Comparison of ENCODE assay signal across 23 cellular contexts in genomic region chr2:8160959-8161358, GRCh38.
DNase-seq lines count a peak whose midpoint lies in the region; ATAC-seq, FAIRE-seq and TF ChIP-seq lines count a peak whose summit lies in the region.
"Had no signal": no experiment of that assay in that cellular context is flagged by ENCODE, and none has a peak within 500 bp of the region (broad histone marks: within the 10 kb centered on the region; RNA-seq: fewer than 3 reads in every experiment).

No MANE protein-coding gene starts in this region.

- TF ChIP-seq POLR2A in HepG2 (IDR thresholded peaks at IDR 0.05; ENCODE audit: insufficient read depth in 1 of 2, low read depth in 2 of 2, low read length in 2 of 2): no peak
- TF ChIP-seq POLR2A in right lobe of liver (IDR thresholded peaks at IDR 0.05): no peak
- no peak for TF ChIP-seq POLR2A in esophagus muscularis mucosa (IDR thresholded peaks at IDR 0.05; ENCODE audit: low read depth)

- TF ChIP-seq EP300 in HepG2 (IDR thresholded peaks at IDR 0.05; ENCODE audit: low read depth in 2 of 2, low read length in 2 of 2) (no peak), HepG2 (CRISPR knock-in tag; IDR thresholded peaks at IDR 0.05; ENCODE audit: borderline replicate concordance) (no peak), esophagus muscularis mucosa (IDR thresholded peaks at IDR 0.05) (no peak)

- no peaks in the 10 kb centered on the region for H3K23me2 ChIP-seq in H9 (ENCODE audit: insufficient read length, low read depth, low read length, poor library complexity, severe bottlenecking)

- H3K4me3 Mint-ChIP-seq in H9: no peak overlapping the region
- H3K4me3 Mint-ChIP-seq: CD4-positive, CD25-positive, alpha-beta regulatory T cell had no signal

- H3K4me3 ChIP-seq in HepG2 (replicated peaks in 1 of 3; ENCODE audit: insufficient read depth in 1 of 3, low read depth in 2 of 3, low read length in 3 of 3) (no peak overlapping the region), right lobe of liver (no peak overlapping the region), esophagus muscularis mucosa (no peak overlapping the region), rectal smooth muscle tissue (ENCODE audit: low read length) (no peak overlapping the region)
- H3K4me3 ChIP-seq: BLaER1, K562 had no signal

- BruUV-seq in HepG2 (replicated peaks; lab: Mats Ljungman, UMichigan): no TSS peak

- no peak overlapping the region for H4K8ac ChIP-seq in H9 (replicated peaks; ENCODE audit: insufficient read length, low read depth, low read length)

- in situ Hi-C loops in HepG2 (cut with HindIII; ENCODE audit: extremely low pct_ligation_motif_present, low pct_unique_long_range_greater_than_20kb): no loop called here

- H3K14ac ChIP-seq in H9 (ENCODE audit: insufficient read depth, low read length): no peak overlapping the region

- H3K36me3 ChIP-seq in HepG2 (replicated peaks in 1 of 2; ENCODE audit: control insufficient read depth in 1 of 2, insufficient read depth in 2 of 2, low read length in 2 of 2) (no peaks in the 10 kb centered on the region), right lobe of liver (no peaks in the 10 kb centered on the region), esophagus muscularis mucosa (no peaks in the 10 kb centered on the region), rectal smooth muscle tissue (ENCODE audit: control insufficient read depth, insufficient read depth, low read length) (no peaks in the 10 kb centered on the region)
- H3K36me3 ChIP-seq: BLaER1 had no signal

- TF ChIP-seq RAD21 in HepG2 (CRISPR knock-in tag; IDR thresholded peaks at IDR 0.05): no peak

- no peak overlapping the region for H4K91ac ChIP-seq in H9 (ENCODE audit: insufficient read length, low read depth, low read length)

- intact Hi-C loops in HepG2 (cut with micrococcal nuclease; ENCODE audit: unreplicated experiment): no loop called here
- intact Hi-C loops in right lobe of liver (cut with DNase I): no loop called here
- intact Hi-C loops in esophagus muscularis mucosa (cut with DNase I): no loop called here

- H2BK120ac ChIP-seq in H9 (ENCODE audit: low read depth, low read length, poor library complexity, severe bottlenecking): no peak overlapping the region

- H3K9me3 Mint-ChIP-seq in H9: peaks cover 3 to 6% of the 10 kb centered on the region in 2 experiments; a peak in 3 of 5 replicates

- CTCF ChIA-PET in HepG2 (lab: Yijun Ruan, JAX; ENCODE audit: low intra/inter-chr PET ratio, low total read pairs): no interaction called here

- H2BK5ac ChIP-seq in H9 (ENCODE audit: insufficient read length, low read length): no peak overlapping the region

- H3K56ac ChIP-seq in H9 (ENCODE audit: insufficient read length, low read depth, low read length): no peak overlapping the region

- H3K79me1 ChIP-seq in H9 (ENCODE audit: insufficient read depth, low read depth, low read length, poor library complexity, severe bottlenecking): no peaks in the 10 kb centered on the region

- POLR2A ChIA-PET in HepG2 (lab: Yijun Ruan, JAX): no interaction called here

- H3K23ac ChIP-seq in H9 (ENCODE audit: insufficient read length, low read depth, low read length): no peak overlapping the region

- H3K27me3 Mint-ChIP-seq in H9 (ENCODE audit: low read depth): no peaks in the 10 kb centered on the region
- H3K27me3 Mint-ChIP-seq: CD4-positive, CD25-positive, alpha-beta regulatory T cell had no signal

- FAIRE-seq in HepG2 (lab: Jason Lieb, UNC): no peak
- FAIRE-seq: K562 had no signal

- H3T11ph ChIP-seq in H9 (ENCODE audit: low read length): no peak overlapping the region

- H4K5ac ChIP-seq in H9 (ENCODE audit: insufficient read length, low read depth, low read length): no peak overlapping the region

- ATAC-seq in HepG2 (no peak), right lobe of liver (no peak)
- ATAC-seq: K562 had no signal

- H2AFZ ChIP-seq in HepG2 (ENCODE audit: low read length): no peak overlapping the region
- no peak overlapping the region for H2AFZ ChIP-seq in H9 (ENCODE audit: low read length)

- H2AK5ac ChIP-seq in H9 (ENCODE audit: insufficient read length, low read length): no peak overlapping the region

- peaks cover 28 to 34% of the 10 kb centered on the region in 2 experiments for H3K4me1 Mint-ChIP-seq in H9
- H3K4me1 Mint-ChIP-seq: CD4-positive, CD25-positive, alpha-beta regulatory T cell had no signal

- no peak overlapping the region; a peak in 1 of 7 replicates for H3K27ac Mint-ChIP-seq in H9
- H3K27ac Mint-ChIP-seq: CD4-positive, CD25-positive, alpha-beta regulatory T cell had no signal

- H2BK20ac ChIP-seq in H9 (ENCODE audit: low read depth, low read length, poor library complexity, severe bottlenecking): no peak overlapping the region

- H3K9me3 ChIP-seq in HepG2 (ENCODE audit: low read length) (no peaks in the 10 kb centered on the region), right lobe of liver (no peaks in the 10 kb centered on the region), esophagus muscularis mucosa (peaks cover 0 to 6% (median 0%) of the 10 kb centered on the region in 4 donors), H9 (ENCODE audit: control insufficient read depth, low read depth, low read length) (no peaks in the 10 kb centered on the region)
- H3K9me3 ChIP-seq: BLaER1 had no signal

- H4K20me1 ChIP-seq in HepG2 (ENCODE audit: insufficient read depth, low read length) (no peaks in the 10 kb centered on the region), H9 (ENCODE audit: control insufficient read depth, insufficient read depth, insufficient read length) (no peaks in the 10 kb centered on the region)
- H4K20me1 ChIP-seq: BLaER1 had no signal

- H3K27me3 ChIP-seq in HepG2 (ENCODE audit: control insufficient read depth in 1 of 2, insufficient read depth in 2 of 2, low read length in 2 of 2) (no peaks in the 10 kb centered on the region), right lobe of liver (no peaks in the 10 kb centered on the region), esophagus muscularis mucosa (no peaks in the 10 kb centered on the region), rectal smooth muscle tissue (ENCODE audit: control insufficient read depth, insufficient read depth, low read length) (no peaks in the 10 kb centered on the region), H9 (ENCODE audit: insufficient read depth, low read length) (no peaks in the 10 kb centered on the region)
- H3K27me3 ChIP-seq: BLaER1 had no signal

- peaks cover 0 to 3% (median 3%) of the 10 kb centered on the region in 3 experiments; a peak in 1 of 7 replicates for H3K36me3 Mint-ChIP-seq in H9 (ENCODE audit: insufficient read depth in 1 of 3, low read depth in 3 of 3)

- H2BK15ac ChIP-seq in H9 (ENCODE audit: low read depth, low read length): no peak overlapping the region

- H3K27ac ChIP-seq in HepG2 (ENCODE audit: extremely low read length, insufficient read depth, low read length) (no peak overlapping the region), right lobe of liver (no peak overlapping the region), esophagus muscularis mucosa (replicated peaks in 1 of 4) (no peak overlapping the region), rectal smooth muscle tissue (ENCODE audit: low read depth, low read length) (peak overlapping the region; percentile 57), H9 (ENCODE audit: insufficient read length, low read depth, low read length) (no peak overlapping the region)
- H3K27ac ChIP-seq: BLaER1 had no signal

- no peak overlapping the region for H3K4ac ChIP-seq in H9 (ENCODE audit: low read depth, low read length)

- no peak overlapping the region for H3K18ac ChIP-seq in H9 (ENCODE audit: insufficient read length, low read depth, low read length)

- no peak overlapping the region for H3K9ac ChIP-seq in HepG2 (ENCODE audit: insufficient read depth, low read depth, low read length)
- H3K9ac ChIP-seq in rectal smooth muscle tissue (ENCODE audit: low read length): no peak overlapping the region
- H3K9ac ChIP-seq in H9 (ENCODE audit: extremely low read depth, insufficient read length, low read length): no peak overlapping the region
- H3K9ac ChIP-seq: BLaER1 had no signal

- H3K4me2 ChIP-seq in HepG2 (ENCODE audit: low read depth, low read length) (no peak overlapping the region), H9 (ENCODE audit: insufficient read depth, insufficient read length, low read length) (no peak overlapping the region)
- H3K4me2 ChIP-seq: BLaER1 had no signal

- 98% methylated on average over 10 of the region's 13 CpGs for WGBS in HepG2 (ENCODE audit: low lambda C conversion rate)
- 100% methylated on average over 2 of the region's 13 CpGs for WGBS in right lobe of liver (ENCODE audit: insufficient coverage, low coverage, low lambda C conversion rate, missing lambda C conversion rate)
- WGBS in esophagus muscularis mucosa: 94% methylated on average over 12 of the region's 13 CpGs
- no CpG with 5 or more reads among the region's 13 CpGs for WGBS in H9 (ENCODE audit: extremely low coverage, insufficient read length, low lambda C conversion rate)

- TF ChIP-seq CTCF in HepG2 (CRISPR knock-in tag; IDR thresholded peaks at IDR 0.05) (no peak), right lobe of liver (IDR thresholded peaks at IDR 0.05) (no peak), esophagus muscularis mucosa (IDR thresholded peaks at IDR 0.05) (no peak), H9 (conservative IDR thresholded peaks at IDR 0.05) (no peak)

- H3K79me2 ChIP-seq in HepG2 (ENCODE audit: insufficient read depth, low read length): no peaks in the 10 kb centered on the region
- H3K79me2 ChIP-seq in H9 (ENCODE audit: insufficient read depth, low read length): no peaks in the 10 kb centered on the region

- DNase-seq in HepG2 (ENCODE audit: low spot score): no peak
- no peak for DNase-seq in right lobe of liver
- DNase-seq in esophagus muscularis mucosa (ENCODE audit: extremely low spot score): peak; percentile 88
- DNase-seq in H9: no peak
- DNase-seq in NCI-H2081 treated with DMSO at 0.1 percent for 48 hours (lab: John Stamatoyannopoulos, UW): no peak
- DNase-seq in NCI-H774 (lab: John Stamatoyannopoulos, UW): no peak
- no peak for DNase-seq in GM19238 (ENCODE audit: insufficient read length, low spot score)
- DNase-seq: 8988T; ACHN; CD4-positive, CD25-positive, alpha-beta regulatory T cell; DMS153; DND-41; Kasumi-1; NCI-H1092 treated with DMSO at 0.1 percent for 48 hours; NCI-H1436; NCI-H187 treated with DMSO at 0.1 percent for 48 hours; NCI-H2107; NCI-H524; NCI-H748 treated with DMSO at 0.1 percent for 48 hours; SHP77 had no signal

- peaks cover 31% of the 10 kb centered on the region for H3K4me1 ChIP-seq in HepG2 (ENCODE audit: insufficient read depth, low read length)
- H3K4me1 ChIP-seq in right lobe of liver: no peaks in the 10 kb centered on the region
- H3K4me1 ChIP-seq in esophagus muscularis mucosa: peaks cover 0 to 4% (median 0%) of the 10 kb centered on the region in 4 donors
- H3K4me1 ChIP-seq in rectal smooth muscle tissue (ENCODE audit: control insufficient read depth, insufficient read depth, low read length): peaks cover 18% of the 10 kb centered on the region
- no peaks in the 10 kb centered on the region; the same call in 1 of the 2 replicates for H3K4me1 ChIP-seq in H9 (ENCODE audit: insufficient read depth, low read length)

- no peak overlapping the region for H2BK12ac ChIP-seq in H9 (ENCODE audit: insufficient read length, low read depth, low read length)

TF ChIP-seq in HepG2, 621 proteins besides CTCF, POLR2A, EP300 and RAD21 (continues in another document):
- no peak for TF ChIP-seq SMAD9 (CRISPR knock-in tag; IDR thresholded peaks at IDR 0.05)
